Comparison of ENCODE assay signal across 26 cellular contexts in the genomic region with DNA sequence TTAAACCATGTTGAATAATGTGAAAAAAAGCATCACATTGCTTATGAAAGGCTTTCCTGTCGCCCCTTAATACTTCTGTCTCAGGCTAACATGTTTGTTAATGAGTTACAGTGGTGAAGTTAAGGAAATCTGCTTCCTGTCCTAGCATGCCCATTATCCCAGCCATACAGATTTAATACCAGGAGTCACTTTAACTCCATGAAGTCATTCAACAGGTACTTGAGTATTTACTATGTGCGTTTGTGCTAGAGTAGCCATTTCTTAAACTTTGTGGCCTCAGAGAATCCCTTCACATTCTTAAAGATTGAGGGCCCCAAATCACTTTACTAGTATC. TPM values are rescaled to one million over a fixed set of nuclear protein-coding genes. Genes with fewer than 3 reads are reported as not detected.
DNase-seq lines count a peak whose midpoint lies in the region; ATAC-seq, FAIRE-seq and TF ChIP-seq lines count a peak whose summit lies in the region.
"Had no signal": no experiment of that assay in that cellular context is flagged by ENCODE, and none has a peak within 500 bp of the region (broad histone marks: within the 10 kb centered on the region; RNA-seq: fewer than 3 reads in every experiment).

No MANE protein-coding gene starts in this region.

- no peaks in the 10 kb centered on the region for H3K4me1 ChIP-seq in neural progenitor cell

- TF ChIP-seq POLR2A in H54 (IDR thresholded peaks at IDR 0.05; ENCODE audit: low read depth, low read length), result no peak

- H3K9me3 ChIP-seq in neural progenitor cell (ENCODE audit: low read depth), result no peaks in the 10 kb centered on the region
- H3K9me3 ChIP-seq: spleen, vagina had no signal

- CTCF ChIA-PET in activated CD4-positive, alpha-beta T cell treated with anti-CD3 and anti-CD28 coated beads, Interleukin-2, amount 10 ng/mL, durations not matched to agents 7 days and 5 days (lab: Charles Lee), result no interaction called here

- H3K4me3 Mint-ChIP-seq in activated CD4-positive, alpha-beta T cell treated with anti-CD3 and anti-CD28 coated beads, Interleukin-2, amount 10 ng/mL, durations not matched to agents 7 days and 5 days, result no peak overlapping the region
- no peak overlapping the region for H3K4me3 Mint-ChIP-seq in neural progenitor cell
- H3K4me3 Mint-ChIP-seq: memory B cell; naive thymus-derived CD8-positive, alpha-beta T cell had no signal

- peaks cover 96% of the 10 kb centered on the region for H3F3A ChIP-seq in neural progenitor cell (ENCODE audit: low read depth)

- peaks cover 18% of the 10 kb centered on the region for H3K36me3 ChIP-seq in bronchial epithelial cell (ENCODE audit: control insufficient read depth, insufficient read depth, low read length)
- peaks cover 39% of the 10 kb centered on the region for H3K36me3 ChIP-seq in neural progenitor cell

- H3K9ac ChIP-seq in neural progenitor cell, result no peak overlapping the region

- H3K4me3 ChIP-seq in bronchial epithelial cell (ENCODE audit: low read depth, low read length), result no peak overlapping the region
- no peak overlapping the region for H3K4me3 ChIP-seq in neural progenitor cell
- H3K4me3 ChIP-seq: spleen, vagina had no signal

- H3K4me1 Mint-ChIP-seq in activated CD4-positive, alpha-beta T cell treated with anti-CD3 and anti-CD28 coated beads, Interleukin-2, amount 10 ng/mL, durations not matched to agents 7 days and 5 days, result peaks cover 30% of the 10 kb centered on the region
- peaks cover 3% of the 10 kb centered on the region for H3K4me1 Mint-ChIP-seq in neural progenitor cell

- H3K27ac ChIP-seq in neural progenitor cell, result peak overlapping the region; percentile 21
- H3K27ac ChIP-seq: C4-2B, vagina had no signal

- TF ChIP-seq CTCF in bronchial epithelial cell (IDR thresholded peaks at IDR 0.05; ENCODE audit: insufficient read depth, low read length, severe bottlenecking) (no peak), neural progenitor cell (IDR thresholded peaks at IDR 0.05) (no peak)

- FAIRE-seq in H54 (lab: Jason Lieb, UNC) (peak; percentile 71), bronchial epithelial cell (lab: Jason Lieb, UNC) (no peak)
- FAIRE-seq: colon, frontal cortex had no signal

- no peak for DNase-seq in activated CD4-positive, alpha-beta T cell treated with anti-CD3 and anti-CD28 coated beads, Interleukin-2, amount 10 ng/mL, durations not matched to agents 7 days and 5 days
- no peak for DNase-seq in activated CD4-positive, alpha-beta T cell treated with anti-CD3 and anti-CD28 coated beads, Interleukin-2, amount 50 U/mL, for 48 hours
- no peak for DNase-seq in H54 (ENCODE audit: insufficient read length, low spot score)
- DNase-seq in bronchial epithelial cell (ENCODE audit: low read depth), result peak; percentile 80
- DNase-seq in neural progenitor cell (ENCODE audit: low spot score), result no peak
- DNase-seq in glomerular visceral epithelial cell (ENCODE audit: extremely low spot score), result no peak
- no peak for DNase-seq in amygdala (lab: John Stamatoyannopoulos, UW)
- DNase-seq: activated CD4-positive, CD25-positive, alpha-beta regulatory T cell; activated CD8-positive, alpha-beta memory T cell treated with anti-CD3 and anti-CD28 coated beads, Interleukin-2, amount 50 U/mL, for 48 hours; activated naive CD4-positive, alpha-beta T cell; DMS 273 treated with DMSO at 0.1 percent for 48 hours; GDM1; naive thymus-derived CD8-positive, alpha-beta T cell; NCI-H1694; NCI-H2227 treated with DMSO at 0.1 percent for 48 hours; spleen; stimulated activated CD4-positive, alpha-beta T cell treated with anti-CD3 and anti-CD28 coated beads, Interleukin-4, amount 100 ng/mL, for 4 hours; substantia nigra had no signal

- ATAC-seq in HG02973 (IDR thresholded peaks at IDR 0.05; ENCODE audit: unreplicated experiment), result no peak
- ATAC-seq: HCT116; naive thymus-derived CD8-positive, alpha-beta T cell; Panc1 had no signal

- H3K36me3 Mint-ChIP-seq in activated CD4-positive, alpha-beta T cell treated with anti-CD3 and anti-CD28 coated beads, Interleukin-2, amount 10 ng/mL, durations not matched to agents 7 days and 5 days (ENCODE audit: low read depth), result peaks cover 87% of the 10 kb centered on the region
- H3K36me3 Mint-ChIP-seq in neural progenitor cell, result peaks cover 39% of the 10 kb centered on the region

- H3K4me2 ChIP-seq in neural progenitor cell, result no peak overlapping the region

- H2AFZ ChIP-seq in neural progenitor cell (replicated peaks), result no peak overlapping the region

- peak overlapping the region; percentile 9 for H3K27ac Mint-ChIP-seq in activated CD4-positive, alpha-beta T cell treated with anti-CD3 and anti-CD28 coated beads, Interleukin-2, amount 10 ng/mL, durations not matched to agents 7 days and 5 days
- H3K27ac Mint-ChIP-seq in neural progenitor cell, result no peak overlapping the region

- POLR2A ChIA-PET in activated CD4-positive, alpha-beta T cell treated with anti-CD3 and anti-CD28 coated beads, Interleukin-2, amount 10 ng/mL, durations not matched to agents 7 days and 5 days (lab: Charles Lee), result no interaction called here

- H3K9me3 Mint-ChIP-seq in activated CD4-positive, alpha-beta T cell treated with anti-CD3 and anti-CD28 coated beads, Interleukin-2, amount 10 ng/mL, durations not matched to agents 7 days and 5 days, result no peaks in the 10 kb centered on the region
- no peaks in the 10 kb centered on the region for H3K9me3 Mint-ChIP-seq in neural progenitor cell
- H3K9me3 Mint-ChIP-seq: memory B cell; naive thymus-derived CD8-positive, alpha-beta T cell had no signal

- no peaks in the 10 kb centered on the region for H3K27me3 Mint-ChIP-seq in activated CD4-positive, alpha-beta T cell treated with anti-CD3 and anti-CD28 coated beads, Interleukin-2, amount 10 ng/mL, durations not matched to agents 7 days and 5 days
- no peaks in the 10 kb centered on the region for H3K27me3 Mint-ChIP-seq in neural progenitor cell (ENCODE audit: insufficient read depth, low read depth)
- H3K27me3 Mint-ChIP-seq: memory B cell; naive thymus-derived CD8-positive, alpha-beta T cell had no signal

- H4K20me1 ChIP-seq in neural progenitor cell (ENCODE audit: low read depth), result peaks cover 49% of the 10 kb centered on the region

- peaks cover 47% of the 10 kb centered on the region for H3K79me2 ChIP-seq in neural progenitor cell (ENCODE audit: low read depth)

- H3K27me3 ChIP-seq in bronchial epithelial cell (ENCODE audit: control insufficient read depth, insufficient read depth, low read length), result no peaks in the 10 kb centered on the region
- no peaks in the 10 kb centered on the region for H3K27me3 ChIP-seq in neural progenitor cell
- H3K27me3 ChIP-seq: spleen, vagina had no signal

RNA-seq across cellular contexts. Expression of a gene that starts 10.1 kb away (rescaled TPM):
- total RNA-seq in activated CD4-positive, alpha-beta T cell treated with anti-CD3 and anti-CD28 coated beads, Interleukin-2, amount 10 ng/mL, durations not matched to agents 7 days and 5 days, result 100 to 1,000 TPM; 111 to 129 TPM
- total RNA-seq in bronchial epithelial cell (44.5 and 53.7 TPM in 2 replicates), neural progenitor cell (ENCODE audit: low replicate concordance) (198 TPM in 2 replicates)

RNA-seq across cellular contexts. Expression of a gene that starts 24.4 kb away (rescaled TPM):
- 10 to 100 TPM; 46.6 to 48.0 TPM for total RNA-seq in activated CD4-positive, alpha-beta T cell treated with anti-CD3 and anti-CD28 coated beads, Interleukin-2, amount 10 ng/mL, durations not matched to agents 7 days and 5 days
- 68.2 and 74.5 TPM in 2 replicates for total RNA-seq in bronchial epithelial cell
- 20.5 and 23.9 TPM in 2 replicates for total RNA-seq in neural progenitor cell (ENCODE audit: low replicate concordance)
